Comparison of ENCODE assay signal across 1 cellular context in genomic region chr17:45923511-45924268, GRCh38.
TF ChIP-seq lines count a peak whose summit lies in the region.

No MANE protein-coding gene starts in this region.

TF ChIP-seq in HepG2, 621 proteins besides CTCF, POLR2A, EP300 and RAD21 (continued from another document and continues in another):
- TF ChIP-seq AHDC1 (CRISPR knock-in tag; IDR thresholded peaks at IDR 0.05; ENCODE audit: borderline replicate concordance), result peak; percentile 67
- TF ChIP-seq ZKSCAN8 (CRISPR knock-in tag; IDR thresholded peaks at IDR 0.05; ENCODE audit: borderline replicate concordance), result peak; percentile 51; the same call in 1 of the 2 replicates
- peak; percentile 66; the same call in 1 of the 2 replicates for TF ChIP-seq ZFP1 (CRISPR knock-in tag; IDR thresholded peaks at IDR 0.05)
- TF ChIP-seq STAT6 (CRISPR knock-in tag; IDR thresholded peaks at IDR 0.05; ENCODE audit: borderline replicate concordance), result 0 out of 2 replicates have a peak, but pooled peaks have one; percentile 45
- TF ChIP-seq KDM1A (CRISPR knock-in tag; IDR thresholded peaks at IDR 0.05), result peak; percentile 44; the same call in 1 of the 2 replicates
- 0 out of 2 replicates have a peak, but pooled peaks have one; percentile 13 for TF ChIP-seq KLF11 (CRISPR knock-in tag; IDR thresholded peaks at IDR 0.05)
- TF ChIP-seq ZNF782 (CRISPR knock-in tag; IDR thresholded peaks at IDR 0.05; ENCODE audit: borderline replicate concordance), result peak; percentile 62; the same call in 1 of the 2 replicates
- TF ChIP-seq MIER2 (CRISPR knock-in tag; IDR thresholded peaks at IDR 0.05), result 0 out of 2 replicates have a peak, but pooled peaks have one; percentile 10
- 0 out of 2 replicates have a peak, but pooled peaks have one; percentile 40 for TF ChIP-seq KDM6A (CRISPR knock-in tag; IDR thresholded peaks at IDR 0.05; ENCODE audit: low read depth)
- no peak for TF ChIP-seq ZUFSP (CRISPR knock-in tag; IDR thresholded peaks at IDR 0.05; ENCODE audit: borderline replicate concordance)
- no peak for TF ChIP-seq ZNF205 (CRISPR knock-in tag; IDR thresholded peaks at IDR 0.05)
- TF ChIP-seq ZNF34 (CRISPR knock-in tag; IDR thresholded peaks at IDR 0.05; ENCODE audit: borderline replicate concordance), result 0 out of 2 replicates have a peak, but pooled peaks have one; percentile 17
- TF ChIP-seq TRIM24 (CRISPR knock-in tag; IDR thresholded peaks at IDR 0.05), result peak; percentile 33; the same call in 1 of the 2 replicates
- peak; percentile 28; the same call in 1 of the 2 replicates for TF ChIP-seq ARID4A (CRISPR knock-in tag; IDR thresholded peaks at IDR 0.05; ENCODE audit: borderline replicate concordance)
- TF ChIP-seq ZNF816 (CRISPR knock-in tag; IDR thresholded peaks at IDR 0.05; ENCODE audit: borderline replicate concordance), result no peak
- TF ChIP-seq ATF4 (CRISPR knock-in tag; IDR thresholded peaks at IDR 0.05), result peak in 1 of 2 experiments; percentile 40; a peak in 1 of 4 replicates
- peak; percentile 76 for TF ChIP-seq HNF4A (CRISPR knock-in tag; IDR thresholded peaks at IDR 0.05)
- TF ChIP-seq ZGPAT (CRISPR knock-in tag; IDR thresholded peaks at IDR 0.05), result peak; percentile 47; the same call in 1 of the 2 replicates
- TF ChIP-seq MAFF (IDR thresholded peaks at IDR 0.05; ENCODE audit: low read depth, low read length), result peak; percentile 61
- TF ChIP-seq ZFY (CRISPR knock-in tag; IDR thresholded peaks at IDR 0.05), result peak; percentile 40
- TF ChIP-seq ZNF331 (CRISPR knock-in tag; IDR thresholded peaks at IDR 0.05), result peak; percentile 38; the same call in 1 of the 2 replicates
- TF ChIP-seq ZSCAN29 (CRISPR knock-in tag; conservative IDR thresholded peaks at IDR 0.05), result peak; percentile 64; the same call in 1 of the 2 replicates
- no peak for TF ChIP-seq FOXA1 (IDR thresholded peaks at IDR 0.05)
- peak; percentile 26; the same call in 1 of the 2 replicates for TF ChIP-seq FOXA1 (CRISPR knock-in tag; IDR thresholded peaks at IDR 0.05)
- peak; percentile 70; the same call in 1 of the 2 replicates for TF ChIP-seq SMAD3 (CRISPR knock-in tag; IDR thresholded peaks at IDR 0.05)
- TF ChIP-seq SALL1 (CRISPR knock-in tag; IDR thresholded peaks at IDR 0.05), result peak; percentile 35
- 0 out of 2 replicates have a peak, but pooled peaks have one; percentile 50 for TF ChIP-seq ZNF484 (CRISPR knock-in tag; IDR thresholded peaks at IDR 0.05; ENCODE audit: borderline replicate concordance, low read depth)
- TF ChIP-seq TCF7 (IDR thresholded peaks at IDR 0.05; ENCODE audit: low read depth), result no peak
- TF ChIP-seq BRF2 (CRISPR knock-in tag; IDR thresholded peaks at IDR 0.05), result peak; percentile 24; the same call in 1 of the 2 replicates
- TF ChIP-seq HDAC2 (CRISPR knock-in tag; IDR thresholded peaks at IDR 0.05), result peak; percentile 62
- TF ChIP-seq FOXA3 (CRISPR knock-in tag; IDR thresholded peaks at IDR 0.05), result peak; percentile 53; the same call in 1 of the 2 replicates
- peak; percentile 86; the same call in 1 of the 2 replicates for TF ChIP-seq CHD4 (IDR thresholded peaks at IDR 0.05; ENCODE audit: borderline replicate concordance, low read length)
- 0 out of 2 replicates have a peak, but pooled peaks have one; percentile 20 for TF ChIP-seq AFF4 (CRISPR knock-in tag; IDR thresholded peaks at IDR 0.05)
- TF ChIP-seq ZNF343 (CRISPR knock-in tag; IDR thresholded peaks at IDR 0.05), result 0 out of 2 replicates have a peak, but pooled peaks have one; percentile 32
